ENCODE assay signal across 13 cellular contexts in the genomic region with DNA sequence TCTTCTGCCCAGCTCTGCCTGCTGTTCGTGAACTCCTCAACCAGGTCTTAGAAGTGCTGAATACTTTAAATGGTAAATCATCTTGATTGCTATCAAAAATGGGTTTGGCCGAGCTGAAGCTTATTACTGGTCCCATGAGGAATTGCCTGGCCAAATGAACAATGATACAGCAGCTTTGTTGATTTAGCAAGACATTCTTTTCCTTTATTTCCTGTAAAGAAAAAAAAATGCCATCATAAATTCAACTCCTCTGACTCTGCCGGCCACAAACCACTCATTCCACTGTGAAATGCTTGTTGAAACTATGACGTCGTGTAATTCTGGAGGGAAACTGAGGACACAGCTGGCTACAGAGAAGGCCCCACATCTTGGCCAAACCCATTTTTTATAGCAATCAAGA.
DNase-seq lines count a peak whose midpoint lies in the region; ATAC-seq and TF ChIP-seq lines count a peak whose summit lies in the region.
"Had no signal": no experiment of that assay in that cellular context is flagged by ENCODE, and none has a peak within 500 bp of the region (broad histone marks: within the 10 kb centered on the region; RNA-seq: fewer than 3 reads in every experiment).

No MANE protein-coding gene starts in this region.

- H3K23ac ChIP-seq in IMR-90 (ENCODE audit: low read depth, low read length), result no peak overlapping the region

- no CpG with 5 or more reads among the region's 5 CpGs for WGBS in IMR-90 (ENCODE audit: extremely low coverage in 2 of 2, insufficient read length in 1 of 2), 2 experiments

- peaks cover 13% of the 10 kb centered on the region for H3K9me1 ChIP-seq in IMR-90 (ENCODE audit: insufficient read depth, low read length)

- H3K56ac ChIP-seq in IMR-90 (ENCODE audit: extremely low read depth, insufficient read depth, low read length), result no peak overlapping the region

- DNase-seq in IMR-90, result peak; percentile 80
- DNase-seq in cardiac fibroblast (ENCODE audit: low read depth in 2 of 2), result peak; percentile 49 to 63
- peak; percentile 92 for DNase-seq in osteoblast (ENCODE audit: insufficient read length, low spot score, missing footprints)
- DNase-seq in NCI-H2171 treated with DMSO at 0.1 percent for 48 hours (lab: John Stamatoyannopoulos, UW), result no peak
- DNase-seq: activated CD4-positive, alpha-beta T cell treated with anti-CD3 and anti-CD28 coated beads for 1 hour; DMS 273 treated with DMSO at 0.1 percent for 48 hours; NCI-H187 had no signal

- peak overlapping the region; percentile 51 for H3K4ac ChIP-seq in IMR-90 (ENCODE audit: low read depth, low read length)

- in situ Hi-C loops in IMR-90 (cut with MboI; ENCODE audit: low sequenced_read_pairs), result no loop called here

- peak overlapping the region in 9 of 11 experiments; percentile 3 to 44 (median 29); a peak in 8 of 22 replicates for H3K4me2 ChIP-seq in BLaER1 treated with 17β-estradiol and CSF1 and Interleukin-3, amounts not matched to agents 10 nM and 100 nM
- no peak overlapping the region for H3K4me2 ChIP-seq in IMR-90 (ENCODE audit: low read depth, low read length)
- peak overlapping the region; percentile 63 for H3K4me2 ChIP-seq in osteoblast (ENCODE audit: insufficient read depth, low read length)

- peak overlapping the region; percentile 13; the same call in 1 of the 2 replicates for H2BK20ac ChIP-seq in IMR-90 (ENCODE audit: low read depth, low read length)

- H4K91ac ChIP-seq in IMR-90 (ENCODE audit: insufficient read depth, low read depth, low read length), result peak overlapping the region; percentile 57

- peaks cover 14 to 22% (median 18%) of the 10 kb centered on the region in 11 experiments for H3K9me3 ChIP-seq in BLaER1 treated with 17β-estradiol and CSF1 and Interleukin-3, amounts not matched to agents 10 nM and 100 nM (replicated peaks in 1 of 11)
- H3K9me3 ChIP-seq in IMR-90 (ENCODE audit: control insufficient read depth, insufficient read depth, low read length) (no peaks in the 10 kb centered on the region), osteoblast (ENCODE audit: low read depth, low read length) (no peaks in the 10 kb centered on the region)

- intact Hi-C loops in IMR-90 (cut with micrococcal nuclease), result no loop called here

- no peak overlapping the region for H3K9ac ChIP-seq in BLaER1 treated with 17β-estradiol and CSF1 and Interleukin-3, amounts not matched to agents 10 nM and 100 nM
- no peak overlapping the region for H3K9ac ChIP-seq in IMR-90 (ENCODE audit: low read depth, low read length)

- no peak overlapping the region for H3K4me3 ChIP-seq in BLaER1 treated with 17β-estradiol and CSF1 and Interleukin-3, amounts not matched to agents 10 nM and 100 nM
- H3K4me3 ChIP-seq in IMR-90 (ENCODE audit: insufficient read depth, low read depth, low read length) (no peak overlapping the region), cardiac fibroblast (replicated peaks in 1 of 2; ENCODE audit: low read depth in 2 of 2, low read length in 2 of 2) (no peak overlapping the region), osteoblast (ENCODE audit: insufficient read depth, low read length) (no peak overlapping the region)
- H3K4me3 ChIP-seq: cardiac muscle cell, K562, skin epidermis had no signal

- no peaks in the 10 kb centered on the region; a peak in 1 of 4 replicates for H3K79me1 ChIP-seq in IMR-90 (ENCODE audit: low read depth in 1 of 2, low read length in 2 of 2)

- TF ChIP-seq POLR2A in IMR-90 (IDR thresholded peaks at IDR 0.05; ENCODE audit: low read depth, low read length), result no peak

- no peaks in the 10 kb centered on the region for H4K20me1 ChIP-seq in BLaER1 treated with 17β-estradiol and CSF1 and Interleukin-3, amounts not matched to agents 10 nM and 100 nM
- H4K20me1 ChIP-seq in IMR-90 (ENCODE audit: insufficient read depth, low read length) (peaks cover 3% of the 10 kb centered on the region; the same call in 1 of the 2 replicates), osteoblast (ENCODE audit: insufficient read depth, low read length) (no peaks in the 10 kb centered on the region)

- peak overlapping the region; percentile 82 for H2BK120ac ChIP-seq in IMR-90 (ENCODE audit: low read depth, low read length)

- no peak for TF ChIP-seq CTCF in IMR-90 (conservative IDR thresholded peaks at IDR 0.05; ENCODE audit: low read depth, low read length)
- TF ChIP-seq CTCF in cardiac fibroblast (IDR thresholded peaks at IDR 0.05; ENCODE audit: low read depth, low read length), result no peak
- TF ChIP-seq CTCF in osteoblast (IDR thresholded peaks at IDR 0.05; ENCODE audit: extremely low read depth, low read depth, low read length), result no peak

- BruUV-seq in IMR-90 (replicated peaks; lab: Mats Ljungman, UMichigan), result no TSS peak

- peak overlapping the region in 1 of 11 experiments; percentile 36; a peak in 1 of 22 replicates for H3K27ac ChIP-seq in BLaER1 treated with 17β-estradiol and CSF1 and Interleukin-3, amounts not matched to agents 10 nM and 100 nM
- no peak overlapping the region for H3K27ac ChIP-seq in IMR-90 (ENCODE audit: insufficient read depth, low read length)
- H3K27ac ChIP-seq in osteoblast (ENCODE audit: low read depth, low read length), result peak overlapping the region; percentile 82
- H3K27ac ChIP-seq: skin epidermis had no signal

- 0 out of 22 replicates have a peak, but pooled peaks cover 0 to 3% (median 0%) of the 10 kb centered on the region in 11 experiments for H3K27me3 ChIP-seq in BLaER1 treated with 17β-estradiol and CSF1 and Interleukin-3, amounts not matched to agents 10 nM and 100 nM
- no peaks in the 10 kb centered on the region for H3K27me3 ChIP-seq in IMR-90 (ENCODE audit: control insufficient read depth, insufficient read depth, low read length)
- no peaks in the 10 kb centered on the region for H3K27me3 ChIP-seq in osteoblast (ENCODE audit: insufficient read depth, low read length)
- H3K27me3 ChIP-seq: cardiac muscle cell had no signal

- H3K36me3 ChIP-seq in BLaER1 treated with 17β-estradiol and CSF1 and Interleukin-3, amounts not matched to agents 10 nM and 100 nM, result no peaks in the 10 kb centered on the region
- no peaks in the 10 kb centered on the region for H3K36me3 ChIP-seq in IMR-90 (ENCODE audit: control insufficient read depth, insufficient read depth, low read length)
- no peaks in the 10 kb centered on the region for H3K36me3 ChIP-seq in osteoblast (ENCODE audit: insufficient read depth, low read length)
- H3K36me3 ChIP-seq: cardiac muscle cell had no signal

- no peak; the same call in 1 of the 2 replicates for ATAC-seq in IMR-90 (ENCODE audit: low read depth)
- no peak for ATAC-seq in HG02884 (IDR thresholded peaks at IDR 0.05; ENCODE audit: unreplicated experiment)
- ATAC-seq in HG02610 (IDR thresholded peaks at IDR 0.05; ENCODE audit: unreplicated experiment), result no peak
- ATAC-seq: K562 had no signal

- H4K5ac ChIP-seq in IMR-90 (ENCODE audit: low read depth, low read length), result peak overlapping the region; percentile 3

- H2BK15ac ChIP-seq in IMR-90 (ENCODE audit: low read depth, low read length), result peak overlapping the region; percentile 64; the same call in 2 of the 3 replicates

- H2BK5ac ChIP-seq in IMR-90 (ENCODE audit: low read depth, low read length, poor library complexity, severe bottlenecking), result peak overlapping the region; percentile 7

- H2AFZ ChIP-seq in IMR-90 (replicated peaks; ENCODE audit: low read length, poor library complexity) (no peak overlapping the region), osteoblast (ENCODE audit: low read length) (no peak overlapping the region)

- peak overlapping the region in 1 of 2 experiments; percentile 24; a peak in 2 of 4 replicates for H4K8ac ChIP-seq in IMR-90 (ENCODE audit: low read depth in 2 of 2, low read length in 2 of 2)

- POLR2A ChIA-PET in IMR-90 (lab: Charles Lee; ENCODE audit: unreplicated experiment), result no interaction called here

- H3K79me2 ChIP-seq in osteoblast (ENCODE audit: insufficient read depth, low read length), result no peaks in the 10 kb centered on the region

- dilution Hi-C loops in IMR-90 (cut with HindIII; ENCODE audit: low sequenced_read_pairs, unreplicated experiment), result no loop called here

- TF ChIP-seq RAD21 in IMR-90 (IDR thresholded peaks at IDR 0.05; ENCODE audit: low read length), result no peak

- peaks cover 0 to 22% (median 13%) of the 10 kb centered on the region in 10 experiments; a peak in 16 of 20 replicates for H3K4me1 ChIP-seq in BLaER1 treated with 17β-estradiol and CSF1 and Interleukin-3, amounts not matched to agents 10 nM and 100 nM
- peaks cover 18% of the 10 kb centered on the region for H3K4me1 ChIP-seq in IMR-90 (ENCODE audit: control insufficient read depth, insufficient read depth, low read length)
- peaks cover 42% of the 10 kb centered on the region for H3K4me1 ChIP-seq in osteoblast (ENCODE audit: insufficient read depth, low read length)

- H2AK5ac ChIP-seq in IMR-90 (ENCODE audit: low read depth, low read length), result peak overlapping the region; percentile 10; the same call in 1 of the 2 replicates

- no peak overlapping the region; the same call in 1 of the 2 replicates for H3K14ac ChIP-seq in IMR-90 (replicated peaks; ENCODE audit: low read depth, low read length)

- CTCF ChIA-PET in IMR-90 (lab: Yijun Ruan, JAX), result no interaction called here

- no peak overlapping the region for H2AK9ac ChIP-seq in IMR-90 (replicated peaks; ENCODE audit: low read depth, low read length, poor library complexity)

- peak overlapping the region; percentile 24 for H3K18ac ChIP-seq in IMR-90 (ENCODE audit: low read depth, low read length)

TF ChIP-seq in IMR-90, 13 proteins besides CTCF, POLR2A, EP300 and RAD21:
- TF ChIP-seq RCOR1 (IDR thresholded peaks at IDR 0.05; ENCODE audit: insufficient replicate concordance, low read length), result no peak
- TF ChIP-seq FOS (IDR thresholded peaks at IDR 0.05; ENCODE audit: low read depth, low read length), result no peak
- TF ChIP-seq BHLHE40 (IDR thresholded peaks at IDR 0.05; ENCODE audit: low read depth, low read length), result no peak
- peak; percentile 1; the same call in 1 of the 2 replicates for TF ChIP-seq NFE2L2 (IDR thresholded peaks at IDR 0.05; ENCODE audit: low read depth, low read length)
